In genomic region chr1:15765495-15766194, GRCh38 we compare ENCODE assay signal across 9 cellular contexts. TPM values are rescaled to one million over a fixed set of nuclear protein-coding genes. Genes with fewer than 3 reads are reported as not detected.
DNase-seq lines count a peak whose midpoint lies in the region; ATAC-seq lines count a peak whose summit lies in the region.
"Had no signal": no experiment of that assay in that cellular context is flagged by ENCODE, and none has a peak within 500 bp of the region (broad histone marks: within the 10 kb centered on the region; RNA-seq: fewer than 3 reads in every experiment).

No MANE protein-coding gene starts in this region.

- ATAC-seq in esophagus mucosa (peak; percentile 91), GM19467 (IDR thresholded peaks at IDR 0.05; ENCODE audit: unreplicated experiment) (no peak), HG03571 (IDR thresholded peaks at IDR 0.05; ENCODE audit: unreplicated experiment) (no peak), HG02884 (IDR thresholded peaks at IDR 0.05; ENCODE audit: unreplicated experiment) (no peak), GM21515 (IDR thresholded peaks at IDR 0.05; ENCODE audit: unreplicated experiment) (no peak)

- DNase-seq in Daoy (ENCODE audit: low read depth) (peak; percentile 92), RKO (ENCODE audit: low spot score) (peak; percentile 93), pulmonary artery endothelial cell (ENCODE audit: low read depth, low spot score) (peak; percentile 72)
- DNase-seq: naive B cell had no signal

RNA-seq across cellular contexts. Expression of gene FBLIM1, which starts 7.0 kb away (rescaled TPM):
- 42.1 and 59.7 TPM in 2 replicates for total RNA-seq in Daoy (2014; rRNA removed; shearing (Covaris generic))
- total RNA-seq in esophagus mucosa (56.5 TPM), pulmonary artery endothelial cell (311 and 321 TPM in 2 replicates)

RNA-seq across cellular contexts. Expression of gene TMEM82, which starts 23.3 kb away (rescaled TPM):
- not detected in 2 replicates for total RNA-seq in Daoy (2014; rRNA removed; shearing (Covaris generic))
- not detected for total RNA-seq in esophagus mucosa
- total RNA-seq in pulmonary artery endothelial cell: not detected in 2 replicates

RNA-seq across cellular contexts. Expression of gene SLC25A34, which starts 29.6 kb away (rescaled TPM):
- total RNA-seq in Daoy (2014; rRNA removed; shearing (Covaris generic)): 0.39 and 0.40 TPM in 2 replicates
- total RNA-seq in esophagus mucosa (0.68 TPM), pulmonary artery endothelial cell (0.20 and 0.42 TPM in 2 replicates)

RNA-seq across cellular contexts. Expression of gene UQCRHL, which starts 41.8 kb away (rescaled TPM):
- 4.1 and 5.9 TPM in 2 replicates for total RNA-seq in Daoy (2014; rRNA removed; shearing (Covaris generic))
- 1.6 TPM for total RNA-seq in esophagus mucosa
- total RNA-seq in pulmonary artery endothelial cell: 2.4 and 4.7 TPM in 2 replicates
